In the genomic region with DNA sequence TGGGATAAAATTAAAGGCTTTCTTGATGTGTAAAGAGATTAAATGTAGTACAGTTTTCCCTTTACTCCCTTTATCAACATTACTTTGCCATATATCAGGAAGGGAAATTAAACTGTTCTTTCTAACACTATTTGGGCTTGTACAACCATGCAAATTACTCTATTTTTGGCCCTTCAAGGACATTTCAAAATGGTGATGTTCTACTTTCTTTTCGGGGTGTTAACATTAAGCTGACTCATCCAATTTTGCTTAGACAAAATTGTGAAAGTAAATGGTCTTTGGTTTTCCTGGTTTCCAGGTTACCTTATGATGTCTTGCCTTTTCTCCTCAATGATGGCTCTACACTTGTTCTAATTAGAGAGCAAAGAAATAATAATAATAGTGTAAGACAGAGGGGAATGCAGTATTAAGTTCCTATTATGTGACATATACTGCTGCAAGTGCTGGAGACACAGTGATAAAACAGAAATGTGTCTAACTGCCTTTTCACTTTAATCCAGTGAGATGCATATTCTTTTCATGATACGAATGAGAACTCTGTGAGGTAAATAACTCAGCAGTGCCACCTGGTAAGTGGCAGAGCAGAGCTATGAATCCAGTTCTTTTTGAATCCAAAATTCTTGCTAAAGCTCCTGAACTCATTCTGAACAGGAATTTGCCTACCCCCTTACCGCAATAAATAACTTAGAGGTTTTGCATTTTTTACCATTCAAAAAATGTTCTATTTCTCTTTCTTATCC, we compare ENCODE assay signal across 1 cellular context.
TF ChIP-seq lines count a peak whose summit lies in the region.

No MANE protein-coding gene starts in this region.

TF ChIP-seq in H1, 55 proteins besides CTCF, POLR2A, EP300 and RAD21:
- peak; percentile 39; the same call in 1 of the 2 replicates for TF ChIP-seq MAFK (IDR thresholded peaks at IDR 0.05; ENCODE audit: low read depth, low read length)
- TF ChIP-seq KDM4A (IDR thresholded peaks at IDR 0.05; ENCODE audit: low read depth, low read length, severe bottlenecking) = no peak
TF ChIP-seq in H1: peak in this region for 1.
